In genomic region chr3:16205156-16205870, GRCh38 we compare ENCODE assay signal across 1 cellular context.
TF ChIP-seq lines count a peak whose summit lies in the region.

No MANE protein-coding gene starts in this region.

TF ChIP-seq in WTC11, 78 proteins besides CTCF, POLR2A, EP300 and RAD21 (continued from another document):
- TF ChIP-seq, protein P1, sequence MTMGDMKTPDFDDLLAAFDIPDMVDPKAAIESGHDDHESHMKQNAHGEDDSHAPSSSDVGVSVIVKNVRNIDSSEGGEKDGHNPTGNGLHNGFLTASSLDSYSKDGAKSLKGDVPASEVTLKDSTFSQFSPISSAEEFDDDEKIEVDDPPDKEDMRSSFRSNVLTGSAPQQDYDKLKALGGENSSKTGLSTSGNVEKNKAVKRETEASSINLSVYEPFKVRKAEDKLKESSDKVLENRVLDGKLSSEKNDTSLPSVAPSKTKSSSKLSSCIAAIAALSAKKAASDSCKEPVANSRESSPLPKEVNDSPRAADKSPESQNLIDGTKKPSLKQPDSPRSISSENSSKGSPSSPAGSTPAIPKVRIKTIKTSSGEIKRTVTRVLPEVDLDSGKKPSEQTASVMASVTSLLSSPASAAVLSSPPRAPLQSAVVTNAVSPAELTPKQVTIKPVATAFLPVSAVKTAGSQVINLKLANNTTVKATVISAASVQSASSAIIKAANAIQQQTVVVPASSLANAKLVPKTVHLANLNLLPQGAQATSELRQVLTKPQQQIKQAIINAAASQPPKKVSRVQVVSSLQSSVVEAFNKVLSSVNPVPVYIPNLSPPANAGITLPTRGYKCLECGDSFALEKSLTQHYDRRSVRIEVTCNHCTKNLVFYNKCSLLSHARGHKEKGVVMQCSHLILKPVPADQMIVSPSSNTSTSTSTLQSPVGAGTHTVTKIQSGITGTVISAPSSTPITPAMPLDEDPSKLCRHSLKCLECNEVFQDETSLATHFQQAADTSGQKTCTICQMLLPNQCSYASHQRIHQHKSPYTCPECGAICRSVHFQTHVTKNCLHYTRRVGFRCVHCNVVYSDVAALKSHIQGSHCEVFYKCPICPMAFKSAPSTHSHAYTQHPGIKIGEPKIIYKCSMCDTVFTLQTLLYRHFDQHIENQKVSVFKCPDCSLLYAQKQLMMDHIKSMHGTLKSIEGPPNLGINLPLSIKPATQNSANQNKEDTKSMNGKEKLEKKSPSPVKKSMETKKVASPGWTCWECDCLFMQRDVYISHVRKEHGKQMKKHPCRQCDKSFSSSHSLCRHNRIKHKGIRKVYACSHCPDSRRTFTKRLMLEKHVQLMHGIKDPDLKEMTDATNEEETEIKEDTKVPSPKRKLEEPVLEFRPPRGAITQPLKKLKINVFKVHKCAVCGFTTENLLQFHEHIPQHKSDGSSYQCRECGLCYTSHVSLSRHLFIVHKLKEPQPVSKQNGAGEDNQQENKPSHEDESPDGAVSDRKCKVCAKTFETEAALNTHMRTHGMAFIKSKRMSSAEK (CRISPR knock-in tag; IDR thresholded peaks at IDR 0.05; ENCODE audit: borderline replicate concordance): no peak
- TF ChIP-seq MXD4 (CRISPR knock-in tag; IDR thresholded peaks at IDR 0.05; ENCODE audit: borderline replicate concordance): no peak
- TF ChIP-seq ZNF263 (CRISPR knock-in tag; IDR thresholded peaks at IDR 0.05; ENCODE audit: low read depth): no peak
